Comparison of ENCODE assay signal across 27 cellular contexts in the genomic region with DNA sequence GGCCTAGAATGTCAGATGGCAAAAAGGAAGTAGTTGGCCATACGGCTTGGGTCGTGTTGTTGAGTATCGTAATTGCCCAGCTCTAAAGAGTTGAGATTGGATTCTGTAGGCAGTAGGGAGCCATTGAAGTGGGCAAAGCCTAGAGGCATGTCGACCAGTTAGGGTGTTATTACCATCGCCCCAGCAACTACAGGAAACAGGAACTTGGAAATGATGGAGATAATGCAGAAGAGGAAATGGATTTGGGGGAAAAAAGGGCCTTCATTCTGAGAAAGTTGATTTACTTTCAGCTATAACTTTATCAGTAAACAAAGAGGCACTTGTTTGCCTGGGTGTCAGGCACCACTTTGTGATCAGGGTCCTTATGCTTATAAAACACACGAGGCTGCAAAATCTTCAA. TPM values are rescaled to one million over a fixed set of nuclear protein-coding genes. Genes with fewer than 3 reads are reported as not detected.
DNase-seq lines count a peak whose midpoint lies in the region; TF ChIP-seq lines count a peak whose summit lies in the region.
"Had no signal": no experiment of that assay in that cellular context is flagged by ENCODE, and none has a peak within 500 bp of the region (broad histone marks: within the 10 kb centered on the region; RNA-seq: fewer than 3 reads in every experiment).

No MANE protein-coding gene starts in this region.

- no peak overlapping the region for H2AFZ ChIP-seq in H9 (ENCODE audit: low read length)
- H2AFZ ChIP-seq: parathyroid adenoma had no signal

- H3K4me1 Mint-ChIP-seq in activated T-helper 2 cell treated with anti-CD3 and anti-CD28 coated beads, Interferon-gamma antibody, Interleukin-2, Interleukin-4, amounts not matched to agents 10 μg/mL and 5 μg/mL and 100 μg/mL, durations not matched to agents 14 hours and 24 hours and 36 hours (ENCODE audit: low read depth): peaks cover 74% of the 10 kb centered on the region
- H3K4me1 Mint-ChIP-seq in H9 (peaks cover 16 to 23% of the 10 kb centered on the region in 2 experiments), type B pancreatic cell (ENCODE audit: unreplicated experiment) (peaks cover 14% of the 10 kb centered on the region)

- H4K5ac ChIP-seq in H9 (ENCODE audit: insufficient read length, low read depth, low read length): no peak overlapping the region

- H3K27me3 ChIP-seq in HL-60 (ENCODE audit: insufficient read depth, poor library complexity, severe bottlenecking) (no peaks in the 10 kb centered on the region), H9 (ENCODE audit: insufficient read depth, low read length) (no peaks in the 10 kb centered on the region)
- H3K27me3 ChIP-seq: esophagus squamous epithelium, foreskin keratinocyte, heart left ventricle had no signal

- H3K56ac ChIP-seq in H9 (ENCODE audit: insufficient read length, low read depth, low read length): no peak overlapping the region

- H3K4me3 ChIP-seq in HL-60 (replicated peaks; ENCODE audit: insufficient read depth, low read length): no peak overlapping the region
- H3K4me3 ChIP-seq: esophagus squamous epithelium, heart left ventricle, skin epidermis had no signal

- H3K4ac ChIP-seq in H9 (ENCODE audit: low read depth, low read length): no peak overlapping the region

- no peak overlapping the region for H3K18ac ChIP-seq in H9 (ENCODE audit: insufficient read length, low read depth, low read length)

- TF ChIP-seq CTCF in HL-60 (IDR thresholded peaks at IDR 0.05; ENCODE audit: insufficient read depth, low read length) (no peak), H9 (conservative IDR thresholded peaks at IDR 0.05) (no peak), type B pancreatic cell (conservative IDR thresholded peaks at IDR 0.05) (no peak)

- no peaks in the 10 kb centered on the region for H4K20me1 ChIP-seq in H9 (ENCODE audit: control insufficient read depth, insufficient read depth, insufficient read length)

- H3K9me3 ChIP-seq in H9 (ENCODE audit: control insufficient read depth, low read depth, low read length): no peaks in the 10 kb centered on the region
- H3K9me3 ChIP-seq: esophagus squamous epithelium, heart left ventricle had no signal

- no peak overlapping the region for H2AK5ac ChIP-seq in H9 (ENCODE audit: insufficient read length, low read length)

- H3K23ac ChIP-seq in H9 (ENCODE audit: insufficient read length, low read depth, low read length): no peak overlapping the region

- no peak overlapping the region for H3T11ph ChIP-seq in H9 (ENCODE audit: low read length)

- H3K14ac ChIP-seq in H9 (ENCODE audit: insufficient read depth, low read length): no peak overlapping the region

- no peak overlapping the region for H2BK20ac ChIP-seq in H9 (ENCODE audit: low read depth, low read length, poor library complexity, severe bottlenecking)

- no peaks in the 10 kb centered on the region for H3K79me1 ChIP-seq in H9 (ENCODE audit: insufficient read depth, low read depth, low read length, poor library complexity, severe bottlenecking)

- H3K27me3 Mint-ChIP-seq in activated T-helper 2 cell treated with anti-CD3 and anti-CD28 coated beads, Interferon-gamma antibody, Interleukin-2, Interleukin-4, amounts not matched to agents 10 μg/mL and 5 μg/mL and 100 μg/mL, durations not matched to agents 14 hours and 24 hours and 36 hours (ENCODE audit: low read depth): no peaks in the 10 kb centered on the region
- H3K27me3 Mint-ChIP-seq in H9 (ENCODE audit: low read depth) (no peaks in the 10 kb centered on the region), type B pancreatic cell (no peaks in the 10 kb centered on the region)
- H3K27me3 Mint-ChIP-seq: activated naive CD4-positive, alpha-beta T cell treated with anti-CD3 and anti-CD28 coated beads, Interleukin-2, amount 50 U/mL, for 24 hours; brain; stimulated activated naive B cell treated with anti-CD40 and anti-IgM and Interleukin-4, amounts not matched to agents 10 μg/mL and 1 μg/mL and 100 μg/mL, for 72 hours; T-helper 17 cell had no signal

- H3K4me3 Mint-ChIP-seq in activated T-helper 2 cell treated with anti-CD3 and anti-CD28 coated beads, Interferon-gamma antibody, Interleukin-2, Interleukin-4, amounts not matched to agents 10 μg/mL and 5 μg/mL and 100 μg/mL, durations not matched to agents 14 hours and 24 hours and 36 hours (ENCODE audit: low read depth): peak overlapping the region; percentile 27
- no peak overlapping the region for H3K4me3 Mint-ChIP-seq in H9
- no peak overlapping the region for H3K4me3 Mint-ChIP-seq in type B pancreatic cell
- H3K4me3 Mint-ChIP-seq: activated naive CD4-positive, alpha-beta T cell treated with anti-CD3 and anti-CD28 coated beads, Interleukin-2, amount 50 U/mL, for 24 hours; brain; stimulated activated naive B cell treated with anti-CD40 and anti-IgM and Interleukin-4, amounts not matched to agents 10 μg/mL and 1 μg/mL and 100 μg/mL, for 72 hours; T-helper 17 cell had no signal

- peak overlapping the region; percentile 54 for H3K27ac Mint-ChIP-seq in activated T-helper 2 cell treated with anti-CD3 and anti-CD28 coated beads, Interferon-gamma antibody, Interleukin-2, Interleukin-4, amounts not matched to agents 10 μg/mL and 5 μg/mL and 100 μg/mL, durations not matched to agents 14 hours and 24 hours and 36 hours
- no peak overlapping the region for H3K27ac Mint-ChIP-seq in H9
- H3K27ac Mint-ChIP-seq in type B pancreatic cell: no peak overlapping the region
- H3K27ac Mint-ChIP-seq: activated naive CD4-positive, alpha-beta T cell treated with anti-CD3 and anti-CD28 coated beads, Interleukin-2, amount 50 U/mL, for 24 hours; brain; stimulated activated naive B cell treated with anti-CD40 and anti-IgM and Interleukin-4, amounts not matched to agents 10 μg/mL and 1 μg/mL and 100 μg/mL, for 72 hours; T-helper 17 cell had no signal

- H3K23me2 ChIP-seq in H9 (ENCODE audit: insufficient read length, low read depth, low read length, poor library complexity, severe bottlenecking): no peaks in the 10 kb centered on the region

- no peak overlapping the region for H2BK12ac ChIP-seq in H9 (ENCODE audit: insufficient read length, low read depth, low read length)

- H2BK15ac ChIP-seq in H9 (ENCODE audit: low read depth, low read length): no peak overlapping the region

- H3K79me2 ChIP-seq in H9 (ENCODE audit: insufficient read depth, low read length): peaks cover 3% of the 10 kb centered on the region
- H3K79me2 ChIP-seq: parathyroid adenoma had no signal

- no peak overlapping the region for H2BK5ac ChIP-seq in H9 (ENCODE audit: insufficient read length, low read length)

- H3K27ac ChIP-seq in HL-60 (replicated peaks) (peak overlapping the region; percentile 45), H9 (ENCODE audit: insufficient read length, low read depth, low read length) (no peak overlapping the region)
- H3K27ac ChIP-seq: 22Rv1, C4-2B, esophagus squamous epithelium, foreskin keratinocyte, heart left ventricle, KMS-11, parathyroid adenoma, skin epidermis had no signal

- peaks cover 41% of the 10 kb centered on the region for H3K36me3 Mint-ChIP-seq in activated T-helper 2 cell treated with anti-CD3 and anti-CD28 coated beads, Interferon-gamma antibody, Interleukin-2, Interleukin-4, amounts not matched to agents 10 μg/mL and 5 μg/mL and 100 μg/mL, durations not matched to agents 14 hours and 24 hours and 36 hours (ENCODE audit: low read depth)
- H3K36me3 Mint-ChIP-seq in H9 (ENCODE audit: insufficient read depth in 1 of 3, low read depth in 3 of 3) (peaks cover 0 to 1% (median 0%) of the 10 kb centered on the region in 3 experiments; a peak in 1 of 7 replicates), type B pancreatic cell (no peaks in the 10 kb centered on the region)

- H3K4me1 ChIP-seq in H9 (ENCODE audit: insufficient read depth, low read length): peaks cover 5% of the 10 kb centered on the region
- H3K4me1 ChIP-seq: esophagus squamous epithelium, foreskin keratinocyte had no signal

- no peak overlapping the region for H3K4me2 ChIP-seq in H9 (ENCODE audit: insufficient read depth, insufficient read length, low read length)
- H3K4me2 ChIP-seq: KMS-11 had no signal

- DNase-seq in NOMO-1 treated with DMSO at 0.1 percent for 48 hours (lab: John Stamatoyannopoulos, UW; ENCODE audit: unreplicated experiment) (peak; percentile 42), NOMO-1 treated with dmso at 0.1 percent for 144 hours (lab: John Stamatoyannopoulos, UW; ENCODE audit: unreplicated experiment) (no peak), HL-60 (ENCODE audit: low read depth in 1 of 2, low spot score in 1 of 2) (peak in 1 of 2 experiments; percentile 19), OCI-M1 (lab: John Stamatoyannopoulos, UW) (peak; percentile 53), H9 (no peak), HCEC 1CT (no peak), type B pancreatic cell (ENCODE audit: extremely low spot score, unreplicated experiment) (no peak)
- no peak for DNase-seq in activated T-helper 2 cell treated with anti-CD3 and anti-CD28 coated beads, Interferon-gamma antibody, Interleukin-2, Interleukin-4, amounts not matched to agents 10 μg/mL and 5 μg/mL and 100 μg/mL, durations not matched to agents 14 hours and 24 hours and 36 hours (ENCODE audit: low spot score)
- DNase-seq: activated CD4-positive, alpha-beta T cell treated with anti-CD3 and anti-CD28 coated beads, Interleukin-2, amount 50 U/mL, for 1 hour; amniotic stem cell; esophagus squamous epithelium; foreskin keratinocyte; heart left ventricle; kidney glomerular epithelial cell; NCI-H146; NCI-H2107; NCI-H446; NCI-H748 treated with DMSO at 0.1 percent for 48 hours; stimulated activated naive B cell treated with anti-CD40 and anti-IgM and Interleukin-4, amounts not matched to agents 10 μg/mL and 1 μg/mL and 100 μg/mL, for 72 hours; T-helper 17 cell had no signal

- H2BK120ac ChIP-seq in H9 (ENCODE audit: low read depth, low read length, poor library complexity, severe bottlenecking): no peak overlapping the region

- H4K91ac ChIP-seq in H9 (ENCODE audit: insufficient read length, low read depth, low read length): no peak overlapping the region

- intact Hi-C loops in activated T-helper 2 cell treated with anti-CD3 and anti-CD28 coated beads, Interferon-gamma antibody, Interleukin-2, Interleukin-4, amounts not matched to agents 10 μg/mL and 5 μg/mL and 100 μg/mL, durations not matched to agents 14 hours and 24 hours and 36 hours (cut with micrococcal nuclease): no loop called here

- no peak overlapping the region for H3K9ac ChIP-seq in H9 (ENCODE audit: extremely low read depth, insufficient read length, low read length)
- H3K9ac ChIP-seq: KMS-11, parathyroid adenoma had no signal

- H3K9me3 Mint-ChIP-seq in activated T-helper 2 cell treated with anti-CD3 and anti-CD28 coated beads, Interferon-gamma antibody, Interleukin-2, Interleukin-4, amounts not matched to agents 10 μg/mL and 5 μg/mL and 100 μg/mL, durations not matched to agents 14 hours and 24 hours and 36 hours: peaks cover 5% of the 10 kb centered on the region
- no peaks in the 10 kb centered on the region for H3K9me3 Mint-ChIP-seq in H9
- H3K9me3 Mint-ChIP-seq in type B pancreatic cell: no peaks in the 10 kb centered on the region
- H3K9me3 Mint-ChIP-seq: activated naive CD4-positive, alpha-beta T cell treated with anti-CD3 and anti-CD28 coated beads, Interleukin-2, amount 50 U/mL, for 24 hours; brain; stimulated activated naive B cell treated with anti-CD40 and anti-IgM and Interleukin-4, amounts not matched to agents 10 μg/mL and 1 μg/mL and 100 μg/mL, for 72 hours had no signal

- WGBS in H9 (ENCODE audit: extremely low coverage, insufficient read length, low lambda C conversion rate): no CpG with 5 or more reads among the region's 6 CpGs

- no peak overlapping the region for H4K8ac ChIP-seq in H9 (replicated peaks; ENCODE audit: insufficient read length, low read depth, low read length)

RNA-seq across cellular contexts. Expression of a gene that starts 52.6 kb away (rescaled TPM):
- 24.9 and 28.1 TPM in 2 replicates for total RNA-seq in activated T-helper 2 cell treated with anti-CD3 and anti-CD28 coated beads, Interferon-gamma antibody, Interleukin-2, Interleukin-4, amounts not matched to agents 10 μg/mL and 5 μg/mL and 100 μg/mL, durations not matched to agents 14 hours and 24 hours and 36 hours
- total RNA-seq in H9 (2021) (20.6 TPM in 2 replicates), type B pancreatic cell (ENCODE audit: low replicate concordance) (24.5 and 26.6 TPM in 2 replicates)

Comparison
In these comparisons a context has a peak if more than half of its experiments do, and no peak if none do; other contexts are left out.
1. DNase-seq: peak in NOMO-1 treated with DMSO at 0.1 percent for 48 hours (single experiment) and OCI-M1 (single experiment); none in NOMO-1 treated with dmso at 0.1 percent for 144 hours (single experiment), activated T-helper 2 cell treated with anti-CD3 and anti-CD28 coated beads, Interferon-gamma antibody, Interleukin-2, Interleukin-4, amounts not matched to agents 10 μg/mL and 5 μg/mL and 100 μg/mL, durations not matched to agents 14 hours and 24 hours and 36 hours (single experiment), H9 (single experiment), HCEC 1CT (single experiment) and type B pancreatic cell (single experiment).